ENCODE assay signal across 15 cellular contexts in genomic region chr19:33703821-33704220, GRCh38.
A peak's percentile ranks its signal among the peaks of the same experiment; 100 is the strongest.
DNase-seq lines count a peak whose midpoint lies in the region; ATAC-seq and TF ChIP-seq lines count a peak whose summit lies in the region.
"Had no signal": no experiment of that assay in that cellular context is flagged by ENCODE, and none has a peak within 500 bp of the region (broad histone marks: within the 10 kb centered on the region; RNA-seq: fewer than 3 reads in every experiment).

No MANE protein-coding gene starts in this region.

- TF ChIP-seq CTCF in RWPE2 (IDR thresholded peaks at IDR 0.05; ENCODE audit: poor library complexity, severe bottlenecking), result no peak

- H2AK5ac ChIP-seq in neuronal stem cell (ENCODE audit: low read depth, low read length), result peak overlapping the region; percentile 28

- H3K79me1 ChIP-seq in neuronal stem cell (ENCODE audit: low read depth, low read length), result no peaks in the 10 kb centered on the region

- H3K27ac ChIP-seq in RWPE2 (ENCODE audit: poor library complexity, severe bottlenecking) (no peak overlapping the region), neuronal stem cell (replicated peaks; ENCODE audit: low read length) (no peak overlapping the region), aorta (ENCODE audit: low read depth in 1 of 2, low read length in 2 of 2) (no peak overlapping the region)
- H3K27ac ChIP-seq: BLaER1 treated with 17β-estradiol and CSF1 and Interleukin-3, amounts not matched to agents 10 nM and 100 nM had no signal

- H2BK15ac ChIP-seq in neuronal stem cell (ENCODE audit: low read length), result no peak overlapping the region

- WGBS in neuronal stem cell (ENCODE audit: extremely low coverage in 2 of 2, insufficient read length in 2 of 2, insufficient replicate concordance in 1 of 2), 2 donors, result no CpG with 5 or more reads among the region's 8 CpGs
- 65 to 75% methylated on average over 8 of the region's 8 CpGs for WGBS in aorta, 2 donors

- peaks cover 7% of the 10 kb centered on the region for H3K27me3 ChIP-seq in RWPE2 (ENCODE audit: insufficient read depth, poor library complexity, severe bottlenecking)
- no peaks in the 10 kb centered on the region for H3K27me3 ChIP-seq in neuronal stem cell (ENCODE audit: control insufficient read depth in 3 of 3, insufficient read depth in 3 of 3, low read depth in 1 of 3, low read length in 3 of 3)
- no peaks in the 10 kb centered on the region for H3K27me3 ChIP-seq in aorta (ENCODE audit: control insufficient read depth in 1 of 2, insufficient read depth in 2 of 2, low read length in 1 of 2)
- H3K27me3 ChIP-seq: BLaER1 treated with 17β-estradiol and CSF1 and Interleukin-3, amounts not matched to agents 10 nM and 100 nM had no signal

- H2BK5ac ChIP-seq in neuronal stem cell (ENCODE audit: low read length), result no peak overlapping the region

- H3K23ac ChIP-seq in neuronal stem cell (ENCODE audit: low read depth, low read length, poor library complexity), result no peak overlapping the region

- H2AFZ ChIP-seq in neuronal stem cell (ENCODE audit: low read length), result no peak overlapping the region

- no peak overlapping the region for H3K14ac ChIP-seq in neuronal stem cell (ENCODE audit: low read length)

- H3K9me3 ChIP-seq in RWPE2 (ENCODE audit: severe bottlenecking) (no peaks in the 10 kb centered on the region), neuronal stem cell (replicated peaks in 1 of 2; ENCODE audit: control insufficient read depth in 2 of 2, insufficient read depth in 1 of 2, low read depth in 1 of 2, low read length in 2 of 2) (no peaks in the 10 kb centered on the region), aorta (ENCODE audit: control insufficient read depth, low read length) (no peaks in the 10 kb centered on the region)
- H3K9me3 ChIP-seq: BLaER1 treated with 17β-estradiol and CSF1 and Interleukin-3, amounts not matched to agents 10 nM and 100 nM had no signal

- no peak overlapping the region for H2BK12ac ChIP-seq in neuronal stem cell (ENCODE audit: low read length)

- H3K36me3 ChIP-seq in RWPE2 (ENCODE audit: low read depth), result no peaks in the 10 kb centered on the region
- no peaks in the 10 kb centered on the region for H3K36me3 ChIP-seq in neuronal stem cell (replicated peaks in 1 of 2; ENCODE audit: control insufficient read depth in 2 of 2, insufficient read depth in 2 of 2, low read length in 2 of 2)
- H3K36me3 ChIP-seq in aorta (ENCODE audit: control insufficient read depth in 1 of 2, insufficient read depth in 2 of 2, low read length in 1 of 2), result no peaks in the 10 kb centered on the region
- H3K36me3 ChIP-seq: BLaER1 treated with 17β-estradiol and CSF1 and Interleukin-3, amounts not matched to agents 10 nM and 100 nM had no signal

- H3K4me1 ChIP-seq in RWPE2 (ENCODE audit: insufficient read depth, poor library complexity, severe bottlenecking) (no peaks in the 10 kb centered on the region), neuronal stem cell (ENCODE audit: control insufficient read depth in 2 of 2, insufficient read depth in 1 of 2, low read depth in 1 of 2, low read length in 2 of 2) (no peaks in the 10 kb centered on the region), aorta (ENCODE audit: control insufficient read depth in 1 of 2, insufficient read depth in 2 of 2, low read length in 2 of 2) (no peaks in the 10 kb centered on the region)
- H3K4me1 ChIP-seq: BLaER1 treated with 17β-estradiol and CSF1 and Interleukin-3, amounts not matched to agents 10 nM and 100 nM had no signal

- no peak overlapping the region for H3K9ac ChIP-seq in neuronal stem cell (ENCODE audit: low read depth, low read length, poor library complexity)
- H3K9ac ChIP-seq: BLaER1 treated with 17β-estradiol and CSF1 and Interleukin-3, amounts not matched to agents 10 nM and 100 nM had no signal

- H2BK120ac ChIP-seq in neuronal stem cell (ENCODE audit: low read depth, low read length), result peak overlapping the region; percentile 61

- intact Hi-C loops in cardiac septum (cut with DNase I), result no loop called here
- intact Hi-C loops in Right ventricle myocardium superior (cut with DNase I), result no loop called here
- intact Hi-C loops in aorta (cut with DNase I), result no loop called here

- H3K4me3 ChIP-seq in RWPE2 (ENCODE audit: severe bottlenecking) (no peak overlapping the region), neuronal stem cell (ENCODE audit: low read length in 2 of 2) (no peak overlapping the region), aorta (ENCODE audit: low read length in 2 of 2) (no peak overlapping the region)
- H3K4me3 ChIP-seq: BLaER1 treated with 17β-estradiol and CSF1 and Interleukin-3, amounts not matched to agents 10 nM and 100 nM had no signal

- no peak overlapping the region for H3K4ac ChIP-seq in neuronal stem cell (ENCODE audit: low read length)

- peak; percentile 59 for DNase-seq in cardiac septum (ENCODE audit: low spot score)
- no peak for DNase-seq in Right ventricle myocardium superior
- DNase-seq in RWPE2 (ENCODE audit: low spot score), result peak; percentile 38
- DNase-seq in neuronal stem cell (ENCODE audit: low spot score), result no peak
- peak; percentile 29 to 42 for DNase-seq in aorta
- DNase-seq in DMS79 treated with DMSO at 0.1 percent for 48 hours (lab: John Stamatoyannopoulos, UW), result no peak
- DNase-seq: ACHN; Calu3; CD4-positive, alpha-beta T cell; DMS79; EL had no signal

- no peak overlapping the region for H4K8ac ChIP-seq in neuronal stem cell (ENCODE audit: low read depth, low read length)

- no peak overlapping the region for H3K18ac ChIP-seq in neuronal stem cell (ENCODE audit: low read length)

- no peak overlapping the region for H4K91ac ChIP-seq in neuronal stem cell (ENCODE audit: low read depth, low read length, poor library complexity)

- no peak for ATAC-seq in Right ventricle myocardium superior (ENCODE audit: poor library complexity)
- no peak for ATAC-seq in RWPE2 (ENCODE audit: low read depth)
- ATAC-seq in aorta (ENCODE audit: low FRiP score), result no peak
- ATAC-seq in HG02970 (IDR thresholded peaks at IDR 0.05; ENCODE audit: low FRiP score, unreplicated experiment), result no peak
- no peak for ATAC-seq in GM18867 (IDR thresholded peaks at IDR 0.05; ENCODE audit: unreplicated experiment)
- ATAC-seq: HCT116 had no signal

- no peak overlapping the region for H3K4me2 ChIP-seq in neuronal stem cell (ENCODE audit: insufficient read depth, low read length, poor library complexity, severe bottlenecking)
- H3K4me2 ChIP-seq: BLaER1 treated with 17β-estradiol and CSF1 and Interleukin-3, amounts not matched to agents 10 nM and 100 nM had no signal

Comparison
In these comparisons a context has a peak if more than half of its experiments do, and no peak if none do; other contexts are left out.
1. DNase-seq: peak in cardiac septum (single experiment), RWPE2 (single experiment) and aorta (2 of 2); none in Right ventricle myocardium superior (single experiment), neuronal stem cell (single experiment) and DMS79 treated with DMSO at 0.1 percent for 48 hours (single experiment).